ENCODE assay signal across 15 cellular contexts in the genomic region with DNA sequence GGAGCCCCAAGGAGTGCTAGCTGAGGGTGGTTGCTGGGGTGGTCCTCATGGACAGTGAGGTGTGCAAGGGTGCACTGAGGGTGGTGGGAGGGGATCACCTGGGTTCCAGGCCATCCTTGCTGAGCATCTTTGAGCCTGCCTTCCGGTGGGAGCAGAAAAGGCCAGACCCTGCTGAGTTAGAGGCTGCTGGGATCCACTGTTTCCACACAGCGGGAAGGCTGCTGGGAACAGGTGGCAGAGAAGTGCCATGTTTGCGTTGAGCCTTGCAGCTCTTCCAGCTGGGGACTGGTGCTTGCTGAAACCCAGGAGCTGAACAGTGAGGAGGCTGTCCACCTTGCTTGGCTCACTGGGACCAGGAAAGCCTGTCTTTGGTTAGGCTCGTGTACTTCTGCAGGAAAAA.
"Had no signal": no experiment of that assay in that cellular context is flagged by ENCODE, and none has a peak within 500 bp of the region (broad histone marks: within the 10 kb centered on the region; RNA-seq: fewer than 3 reads in every experiment).

No MANE protein-coding gene starts in this region.

- H3K27me3 ChIP-seq: esophagus squamous epithelium, tibial artery, vagina had no signal

- DNase-seq: activated CD4-positive, alpha-beta T cell treated with anti-CD3 and anti-CD28 coated beads for 48 hours; activated CD8-positive, alpha-beta memory T cell treated with anti-CD3 and anti-CD28 coated beads for 24 hours; activated effector memory CD4-positive, alpha-beta T cell treated with Interleukin-2 at 50 U/mL for 16 hours; anterior cingulate cortex; esophagus squamous epithelium; foreskin fibroblast; glutamatergic neuron; left colon; naive thymus-derived CD4-positive, alpha-beta T cell; small intestine had no signal

- H3K27me3 Mint-ChIP-seq: activated naive CD8-positive, alpha-beta T cell; naive thymus-derived CD4-positive, alpha-beta T cell had no signal

- H3K9me3 ChIP-seq: esophagus squamous epithelium, tibial artery, vagina had no signal

- H3K27ac ChIP-seq: esophagus squamous epithelium, tibial artery, vagina had no signal

- ATAC-seq: left colon; naive thymus-derived CD4-positive, alpha-beta T cell; WTC11 had no signal

- H3K4me3 Mint-ChIP-seq: activated naive CD8-positive, alpha-beta T cell; naive thymus-derived CD4-positive, alpha-beta T cell; WTC11 had no signal

- H3K9me3 Mint-ChIP-seq: naive thymus-derived CD4-positive, alpha-beta T cell; WTC11 had no signal

- H3K36me3 ChIP-seq: vagina had no signal

- H3K36me3 Mint-ChIP-seq: WTC11 had no signal

- H3K4me1 Mint-ChIP-seq: WTC11 had no signal

- H3K4me1 ChIP-seq: esophagus squamous epithelium, tibial artery, vagina had no signal

- H3K27ac Mint-ChIP-seq: activated naive CD8-positive, alpha-beta T cell; WTC11 had no signal

- H3K4me3 ChIP-seq: esophagus squamous epithelium, lung, tibial artery, vagina had no signal
